In genomic region chr6:122129313-122130025, GRCh38 we compare ENCODE assay signal across 17 cellular contexts.
DNase-seq lines count a peak whose midpoint lies in the region; ATAC-seq, FAIRE-seq and TF ChIP-seq lines count a peak whose summit lies in the region.
"Had no signal": no experiment of that assay in that cellular context is flagged by ENCODE, and none has a peak within 500 bp of the region (broad histone marks: within the 10 kb centered on the region; RNA-seq: fewer than 3 reads in every experiment).

No MANE protein-coding gene starts in this region.

- H3K23me2 ChIP-seq in H1 (ENCODE audit: low read depth, low read length) = no peaks in the 10 kb centered on the region

- H3K36me3 ChIP-seq in GM23248 (ENCODE audit: low read depth) (no peaks in the 10 kb centered on the region), H1 (ENCODE audit: control insufficient read depth in 2 of 4, insufficient read depth in 4 of 4, low read length in 3 of 4) (no peaks in the 10 kb centered on the region), heart right ventricle (no peaks in the 10 kb centered on the region), psoas muscle (ENCODE audit: insufficient read depth in 1 of 2, low read depth in 1 of 2) (no peaks in the 10 kb centered on the region), BE2C (no peaks in the 10 kb centered on the region), HAP-1 (replicated peaks) (no peaks in the 10 kb centered on the region)

- H3K4me3 ChIP-seq in GM23248 (no peak overlapping the region), H1 (ENCODE audit: extremely low read depth in 1 of 4, insufficient read depth in 2 of 4, low read depth in 3 of 4, low read length in 4 of 4) (no peak overlapping the region), heart right ventricle (no peak overlapping the region), psoas muscle (no peak overlapping the region), BE2C (ENCODE audit: low read depth, low read length) (no peak overlapping the region), HAP-1 (no peak overlapping the region)
- H3K4me3 ChIP-seq: PC-9 had no signal

- H3K18ac ChIP-seq in H1 (ENCODE audit: extremely low read depth, low read length) = no peak overlapping the region

- no peak overlapping the region for H4K8ac ChIP-seq in H1 (ENCODE audit: extremely low read depth, insufficient read depth, low read length)

- no peaks in the 10 kb centered on the region for H3K4me1 Mint-ChIP-seq in activated CD4-positive, alpha-beta T cell treated with anti-CD3 and anti-CD28 coated beads for 36 hours

- no peak overlapping the region for H3K23ac ChIP-seq in H1 (ENCODE audit: insufficient read length)

- H3K9ac ChIP-seq in GM23248 = no peak overlapping the region
- no peak overlapping the region for H3K9ac ChIP-seq in H1 (replicated peaks in 1 of 4; ENCODE audit: extremely low read depth in 1 of 4, low read depth in 3 of 4, low read length in 3 of 4)

- no peak overlapping the region for H2AK5ac ChIP-seq in H1 (ENCODE audit: low read depth, low read length)

- no peak overlapping the region for H2BK120ac ChIP-seq in H1 (replicated peaks; ENCODE audit: low read depth, low read length)

- H3K56ac ChIP-seq in H1 (replicated peaks; ENCODE audit: insufficient read length, low read depth, low read length) = no peak overlapping the region

- no peak overlapping the region for H4K91ac ChIP-seq in H1 (replicated peaks; ENCODE audit: insufficient read length, low read length)

- peak; percentile 1 for DNase-seq in GM23248
- DNase-seq in H1 (ENCODE audit: low read depth in 1 of 2, low spot score in 2 of 2) = no peak
- DNase-seq in heart right ventricle = peak in 1 of 2 donors; percentile 8
- no peak for DNase-seq in psoas muscle
- DNase-seq in BE2C = no peak
- DNase-seq in activated CD4-positive, alpha-beta T cell treated with anti-CD3 and anti-CD28 coated beads for 36 hours = no peak
- DNase-seq in HAP-1 (ENCODE audit: low spot score in 2 of 2) = no peak
- DNase-seq: Caco-2, DMS53, NCI-H1436 treated with DMSO at 0.1 percent for 48 hours, NCI-H226, NCI-H526, PC-9 had no signal

- CTCF ChIA-PET in H1 (lab: Charles Lee; ENCODE audit: partially characterized antibody) = no interaction called here
- CTCF ChIA-PET in activated CD4-positive, alpha-beta T cell treated with anti-CD3 and anti-CD28 coated beads for 36 hours (lab: Charles Lee) = no interaction called here

- no peak for TF ChIP-seq EP300 in H1 (IDR thresholded peaks at IDR 0.05; ENCODE audit: borderline replicate concordance in 1 of 2, low read depth in 2 of 2, low read length in 2 of 2)

- H3K79me2 ChIP-seq in GM23248 (ENCODE audit: insufficient read depth) (no peaks in the 10 kb centered on the region), H1 (ENCODE audit: control insufficient read depth in 1 of 2, insufficient read depth in 2 of 2, low read length in 2 of 2) (no peaks in the 10 kb centered on the region)

- H2BK12ac ChIP-seq in H1 (ENCODE audit: low read depth, low read length) = no peak overlapping the region

- no peak for FAIRE-seq in H1 (lab: Jason Lieb, UNC)
- FAIRE-seq: GM18507, GM19239 had no signal

- no peak overlapping the region for H2BK20ac ChIP-seq in H1 (ENCODE audit: low read length)

- POLR2A ChIA-PET in H1 (lab: Charles Lee; ENCODE audit: partially characterized antibody) = interaction anchor here (0.5 kb wide), 1 partner anchor 39 kb away, joined by 3 read pairs; no protein-coding TSS in a partner anchor
- POLR2A ChIA-PET in activated CD4-positive, alpha-beta T cell treated with anti-CD3 and anti-CD28 coated beads for 36 hours (lab: Charles Lee) = no interaction called here

- no peak for TF ChIP-seq POLR2A in H1 (IDR thresholded peaks at IDR 0.05; ENCODE audit: control extremely low read depth in 1 of 2, low read depth in 2 of 2, low read length in 2 of 2)

- no peaks in the 10 kb centered on the region for H4K20me1 ChIP-seq in GM23248 (ENCODE audit: insufficient read depth)
- no peaks in the 10 kb centered on the region for H4K20me1 ChIP-seq in H1 (replicated peaks in 1 of 2; ENCODE audit: control insufficient read depth in 1 of 2, insufficient read depth in 2 of 2, low read length in 2 of 2)

- intact Hi-C loops in heart right ventricle (cut with DNase I) (loop anchor here in 3 of 10 donors (5.0 kb wide), 2 partner anchors 53 to 692 kb away; partner anchors contain the start of gene GJA1 (in 2 of the 3)), psoas muscle (cut with DNase I) (no loop called here)
- intact Hi-C loops in activated CD4-positive, alpha-beta T cell treated with anti-CD3 and anti-CD28 coated beads for 36 hours (cut with DNase I, micrococcal nuclease) = no loop called here

- H3K4me1 ChIP-seq in GM23248 (ENCODE audit: insufficient read depth) (no peaks in the 10 kb centered on the region), H1 (replicated peaks in 1 of 4; ENCODE audit: control insufficient read depth in 3 of 4, insufficient read depth in 4 of 4, low read length in 3 of 4) (no peaks in the 10 kb centered on the region), heart right ventricle (peaks cover 0 to 35% (median 2%) of the 10 kb centered on the region in 9 donors), psoas muscle (peaks cover 37% of the 10 kb centered on the region), BE2C (no peaks in the 10 kb centered on the region), HAP-1 (no peaks in the 10 kb centered on the region)
- H3K4me1 ChIP-seq: Caco-2 had no signal

- in situ Hi-C loops in GM23248 (cut with MboI) = no loop called here
- in situ Hi-C loops in HAP-1 (cut with MboI; ENCODE audit: low sequenced_read_pairs) = no loop called here

- no peaks in the 10 kb centered on the region for H3K9me2 ChIP-seq in GM23248 (ENCODE audit: insufficient read depth)

- TF ChIP-seq CTCF in H1 (IDR thresholded peaks at IDR 0.05; ENCODE audit: control extremely low read depth in 1 of 3, insufficient read depth in 1 of 3, low read depth in 1 of 3, low read length in 3 of 3) (no peak), heart right ventricle (IDR thresholded peaks at IDR 0.05) (no peak), psoas muscle (IDR thresholded peaks at IDR 0.05) (no peak), BE2C (IDR thresholded peaks at IDR 0.05; ENCODE audit: low read depth, low read length) (no peak)

- no peaks in the 10 kb centered on the region for H3K36me3 Mint-ChIP-seq in activated CD4-positive, alpha-beta T cell treated with anti-CD3 and anti-CD28 coated beads for 36 hours (ENCODE audit: low read depth)

- no peak overlapping the region for H3K27ac Mint-ChIP-seq in activated CD4-positive, alpha-beta T cell treated with anti-CD3 and anti-CD28 coated beads for 36 hours

- H3K4ac ChIP-seq in H1 (replicated peaks; ENCODE audit: insufficient read length, low read depth, low read length) = no peak overlapping the region

- H3K27me3 Mint-ChIP-seq in activated CD4-positive, alpha-beta T cell treated with anti-CD3 and anti-CD28 coated beads for 36 hours = no peaks in the 10 kb centered on the region

- H3F3A ChIP-seq in GM23248 (ENCODE audit: insufficient read depth) = no peaks in the 10 kb centered on the region

- no peaks in the 10 kb centered on the region for H3K27me3 ChIP-seq in GM23248 (replicated peaks; ENCODE audit: insufficient read depth)
- no peaks in the 10 kb centered on the region for H3K27me3 ChIP-seq in H1 (replicated peaks in 1 of 4; ENCODE audit: control insufficient read depth in 3 of 4, extremely low read depth in 1 of 4, insufficient read depth in 3 of 4, low read length in 3 of 4)
- H3K27me3 ChIP-seq in heart right ventricle = no peaks in the 10 kb centered on the region
- H3K27me3 ChIP-seq in psoas muscle (ENCODE audit: insufficient read depth in 3 of 3, low read length in 2 of 3) = no peaks in the 10 kb centered on the region
- H3K27me3 ChIP-seq in BE2C = no peaks in the 10 kb centered on the region
- no peaks in the 10 kb centered on the region for H3K27me3 ChIP-seq in HAP-1 (ENCODE audit: low read depth)

- H2AFZ ChIP-seq in GM23248 (no peak overlapping the region), H1 (ENCODE audit: low read length) (0 out of 2 replicates have a peak overlapping the region, but pooled peaks have one; percentile 66)

- no peaks in the 10 kb centered on the region for H3K9me3 Mint-ChIP-seq in activated CD4-positive, alpha-beta T cell treated with anti-CD3 and anti-CD28 coated beads for 36 hours (ENCODE audit: low read depth)

- ATAC-seq in heart right ventricle = peak; percentile 14 to 68 (median 46)
- peak; percentile 28 to 53 (median 48) for ATAC-seq in psoas muscle
- ATAC-seq in GM18498 (IDR thresholded peaks at IDR 0.05; ENCODE audit: unreplicated experiment) = no peak
- no peak for ATAC-seq in activated CD4-positive, alpha-beta T cell treated with anti-CD3 and anti-CD28 coated beads for 36 hours

- H3K4me2 ChIP-seq in GM23248 (ENCODE audit: unreplicated experiment) = no peak overlapping the region
- no peak overlapping the region for H3K4me2 ChIP-seq in H1 (ENCODE audit: insufficient read depth in 1 of 2, low read depth in 2 of 2, low read length in 2 of 2)
- H3K4me2 ChIP-seq: PC-9 had no signal

- no peak overlapping the region for H2BK15ac ChIP-seq in H1 (ENCODE audit: low read length)

- H2BK5ac ChIP-seq in H1 (ENCODE audit: low read depth, low read length) = no peak overlapping the region

- TF ChIP-seq RAD21 in H1 (IDR thresholded peaks at IDR 0.05 in 1 of 2, conservative IDR thresholded peaks at IDR 0.05 in 1 of 2; ENCODE audit: low read depth in 2 of 2, low read length in 2 of 2) = no peak

- 67 to 79% methylated on average over 1 of the region's 1 CpG for WGBS in GM23248 (ENCODE audit: low coverage in 1 of 2, low lambda C conversion rate in 2 of 2, missing lambda C conversion rate in 2 of 2), 2 experiments
- WGBS in H1 (ENCODE audit: extremely low coverage in 1 of 2, insufficient coverage in 1 of 2, insufficient read length in 1 of 2, insufficient replicate concordance in 2 of 2, low coverage in 1 of 2, low lambda C conversion rate in 2 of 2, missing lambda C conversion rate in 1 of 2), 2 experiments = 85% methylated on average over 1 of the region's 1 CpG; no CpG with 5 or more reads in 1 of the 2 experiments
- WGBS in heart right ventricle, 2 donors = 21 to 58% methylated on average over 1 of the region's 1 CpG
- 43 to 77% (median 46%) methylated on average over 1 of the region's 1 CpG for WGBS in psoas muscle, 3 donors

- no peak overlapping the region for H4K5ac ChIP-seq in H1 (ENCODE audit: insufficient read length, low read depth, low read length)

- H3K9me3 ChIP-seq in GM23248 (ENCODE audit: low read depth) (no peaks in the 10 kb centered on the region), H1 (ENCODE audit: insufficient read depth in 2 of 2, low read depth in 1 of 2, low read length in 1 of 2) (no peaks in the 10 kb centered on the region), heart right ventricle (peaks cover 0 to 7% (median 0%) of the 10 kb centered on the region in 11 donors), psoas muscle (no peaks in the 10 kb centered on the region), BE2C (no peaks in the 10 kb centered on the region), HAP-1 (no peaks in the 10 kb centered on the region)
- H3K9me3 ChIP-seq: Caco-2 had no signal

- H3K4me3 Mint-ChIP-seq in activated CD4-positive, alpha-beta T cell treated with anti-CD3 and anti-CD28 coated beads for 36 hours = no peak overlapping the region

- H3K79me1 ChIP-seq in H1 (ENCODE audit: low read depth, low read length) = no peaks in the 10 kb centered on the region

- H3K27ac ChIP-seq in GM23248 = no peak overlapping the region
- H3K27ac ChIP-seq in H1 (ENCODE audit: low read depth, low read length) = no peak overlapping the region
- H3K27ac ChIP-seq in heart right ventricle = peak overlapping the region; percentile 40 to 86 (median 80)
- H3K27ac ChIP-seq in psoas muscle = peak overlapping the region; percentile 73
- H3K27ac ChIP-seq: HL-60, PC-9 had no signal

- no peak overlapping the region for H3K14ac ChIP-seq in H1 (ENCODE audit: insufficient read length)

Comparison
In these comparisons a context has a peak if more than half of its experiments do, and no peak if none do; other contexts are left out.
1. H3K27ac ChIP-seq: peak in heart right ventricle (10 of 10) and psoas muscle (single experiment); none in GM23248 (single experiment) and H1 (single experiment).
2. ATAC-seq: peak in heart right ventricle (8 of 8) and psoas muscle (4 of 4); none in GM18498 (single experiment) and activated CD4-positive, alpha-beta T cell treated with anti-CD3 and anti-CD28 coated beads for 36 hours (single experiment).